ENCODE assay signal across 1 cellular context in genomic region chr19:39795001-39795400, GRCh38.
TF ChIP-seq lines count a peak whose summit lies in the region.

No MANE protein-coding gene starts in this region.

TF ChIP-seq in GM12878, 131 proteins besides CTCF, POLR2A, EP300 and RAD21 (continues in another document):
- TF ChIP-seq PAX5 (IDR thresholded peaks at IDR 0.05; ENCODE audit: borderline replicate concordance, low read depth, low read length) (no peak), CHD2 (IDR thresholded peaks at IDR 0.05; ENCODE audit: borderline replicate concordance, low read depth, low read length) (no peak), NFYA (IDR thresholded peaks at IDR 0.05; ENCODE audit: borderline replicate concordance, low read depth, low read length) (no peak), CEBPB (IDR thresholded peaks at IDR 0.05; ENCODE audit: borderline replicate concordance in 1 of 2, low read depth in 2 of 2, low read length in 2 of 2) (no peak), BACH1 (IDR thresholded peaks at IDR 0.05; ENCODE audit: borderline replicate concordance) (no peak), SREBF1 (IDR thresholded peaks at IDR 0.05; ENCODE audit: low read length) (no peak), PRDM15 (CRISPR knock-in tag; IDR thresholded peaks at IDR 0.05) (no peak), RBBP5 (conservative IDR thresholded peaks at IDR 0.05) (no peak), FOXM1 (IDR thresholded peaks at IDR 0.05; ENCODE audit: low read depth, low read length) (no peak), SMAD5 (IDR thresholded peaks at IDR 0.05; ENCODE audit: low read depth) (no peak), ZBTB11 (CRISPR knock-in tag; IDR thresholded peaks at IDR 0.05) (no peak), E4F1 (IDR thresholded peaks at IDR 0.05; ENCODE audit: borderline replicate concordance, partially characterized antibody) (no peak), CREM (IDR thresholded peaks at IDR 0.05; ENCODE audit: low read depth) (peak; percentile 50; the same call in 1 of the 2 replicates), SMARCA5 (IDR thresholded peaks at IDR 0.05) (no peak), CBX5 (IDR thresholded peaks at IDR 0.05; ENCODE audit: low read depth) (no peak), NR2F1 (conservative IDR thresholded peaks at IDR 0.05) (no peak), CHD4 (IDR thresholded peaks at IDR 0.05) (no peak), ATF7 (IDR thresholded peaks at IDR 0.05; ENCODE audit: low read depth) (peak; percentile 49; the same call in 1 of the 2 replicates), ETV6 (conservative IDR thresholded peaks at IDR 0.05 in 1 of 2, IDR thresholded peaks at IDR 0.05 in 1 of 2; ENCODE audit: borderline replicate concordance in 1 of 2, low read depth in 1 of 2) (peak in 1 of 2 experiments; percentile 68; a peak in 1 of 4 replicates), POLR2AphosphoS5 (IDR thresholded peaks at IDR 0.05; ENCODE audit: low read length) (no peak), NBN (IDR thresholded peaks at IDR 0.05) (0 out of 2 replicates have a peak, but pooled peaks have one; percentile 50), NR2C1 (IDR thresholded peaks at IDR 0.05) (no peak), PML (IDR thresholded peaks at IDR 0.05; ENCODE audit: low read length) (no peak), SPI1 (IDR thresholded peaks at IDR 0.05; ENCODE audit: borderline replicate concordance, insufficient read depth, low read depth, low read length) (peak; percentile 94), YBX1 (IDR thresholded peaks at IDR 0.05) (no peak), TAF1 (IDR thresholded peaks at IDR 0.05; ENCODE audit: borderline replicate concordance, low read depth, low read length) (no peak), ATF3 (IDR thresholded peaks at IDR 0.05; ENCODE audit: borderline replicate concordance, extremely low read depth, low read depth, low read length) (no peak), CBX3 (IDR thresholded peaks at IDR 0.05; ENCODE audit: borderline replicate concordance, low read depth) (no peak), RB1 (IDR thresholded peaks at IDR 0.05; ENCODE audit: borderline replicate concordance) (no peak), FOXK2 (IDR thresholded peaks at IDR 0.05) (no peak), USF2 (IDR thresholded peaks at IDR 0.05; ENCODE audit: borderline replicate concordance, low read depth, low read length) (no peak), POLR2AphosphoS2 (IDR thresholded peaks at IDR 0.05; ENCODE audit: low read depth, low read length) (no peak), HCFC1 (IDR thresholded peaks at IDR 0.05; ENCODE audit: low read length) (no peak), PBX3 (IDR thresholded peaks at IDR 0.05; ENCODE audit: insufficient replicate concordance, low read depth, low read length) (no peak), CREB1 (IDR thresholded peaks at IDR 0.05; ENCODE audit: low read depth) (no peak), E2F4 (IDR thresholded peaks at IDR 0.05; ENCODE audit: low read depth, low read length) (no peak), NR2C2 (IDR thresholded peaks at IDR 0.05; ENCODE audit: borderline replicate concordance, control insufficient read depth, insufficient read length, low read depth) (no peak), RFX5 (IDR thresholded peaks at IDR 0.05; ENCODE audit: low read depth, low read length) (no peak), MAX (IDR thresholded peaks at IDR 0.05; ENCODE audit: low read depth, low read length) (no peak), STAT1 (conservative IDR thresholded peaks at IDR 0.05) (no peak), SRF (IDR thresholded peaks at IDR 0.05; ENCODE audit: low read depth in 2 of 2, low read length in 2 of 2) (no peak), JUND (IDR thresholded peaks at IDR 0.05; ENCODE audit: low read depth, low read length) (no peak), IRF4 (IDR thresholded peaks at IDR 0.05; ENCODE audit: low read depth, low read length) (no peak), REST (IDR thresholded peaks at IDR 0.05; ENCODE audit: low read depth, low read length) (no peak), FOS (IDR thresholded peaks at IDR 0.05; ENCODE audit: borderline replicate concordance, extremely low read depth, insufficient read length) (no peak), SIX5 (IDR thresholded peaks at IDR 0.05; ENCODE audit: low read depth, low read length, severe bottlenecking) (no peak), KDM1A (IDR thresholded peaks at IDR 0.05; ENCODE audit: borderline replicate concordance) (no peak), ZNF24 (IDR thresholded peaks at IDR 0.05) (no peak), PAX8 (IDR thresholded peaks at IDR 0.05) (no peak)
